ENCODE assay signal across 9 cellular contexts in genomic region chr6:15036690-15037245, GRCh38.
DNase-seq lines count a peak whose midpoint lies in the region; TF ChIP-seq lines count a peak whose summit lies in the region.
"Had no signal": no experiment of that assay in that cellular context is flagged by ENCODE, and none has a peak within 500 bp of the region (broad histone marks: within the 10 kb centered on the region; RNA-seq: fewer than 3 reads in every experiment).

No MANE protein-coding gene starts in this region.

- peak; percentile 48 for DNase-seq in DMS153 (lab: John Stamatoyannopoulos, UW)
- peak; percentile 62 for DNase-seq in NCI-H2171 (lab: John Stamatoyannopoulos, UW)
- peak; percentile 20 to 87 (median 44) for DNase-seq in dorsolateral prefrontal cortex
- DNase-seq in neural crest cell (ENCODE audit: low read depth, low spot score): no peak
- DNase-seq in stimulated activated CD4-positive, alpha-beta T cell treated with anti-CD3 and anti-CD28 coated beads, Interleukin-12 subunit alpha, Interleukin-12 subunit beta, amount 100 ng/mL, for 4 hours: no peak
- DNase-seq in SKM-1 treated with dmso at 0.1 percent for 144 hours (lab: John Stamatoyannopoulos, UW; ENCODE audit: unreplicated experiment): no peak
- no peak for DNase-seq in AG08396 (ENCODE audit: low spot score)
- no peak for DNase-seq in NOMO-1 treated with DMSO at 0.1 percent for 48 hours (lab: John Stamatoyannopoulos, UW; ENCODE audit: unreplicated experiment)
- DNase-seq: activated gamma-delta T cell treated with Interleukin-2 at 50 U/mL for 16 hours had no signal

- peaks cover 7% of the 10 kb centered on the region for H3K4me1 Mint-ChIP-seq in neural crest cell

- peak overlapping the region; percentile 28 for H3K27ac Mint-ChIP-seq in neural crest cell (ENCODE audit: unreplicated experiment)

- no peak overlapping the region for H3K4me3 Mint-ChIP-seq in neural crest cell

- no peaks in the 10 kb centered on the region for H3K36me3 Mint-ChIP-seq in neural crest cell (ENCODE audit: low read depth)

- H3K27me3 ChIP-seq in dorsolateral prefrontal cortex: no peaks in the 10 kb centered on the region

- H3K4me3 ChIP-seq in dorsolateral prefrontal cortex: peak overlapping the region in 7 of 59 donors; percentile 10 to 34 (median 18)

- H3K27ac ChIP-seq in dorsolateral prefrontal cortex: peak overlapping the region in 2 of 59 donors; percentile 46 to 47

- no peaks in the 10 kb centered on the region for H3K9me3 Mint-ChIP-seq in neural crest cell

- no peaks in the 10 kb centered on the region for H3K27me3 Mint-ChIP-seq in neural crest cell (ENCODE audit: low read depth)

- no peak for TF ChIP-seq CTCF in dorsolateral prefrontal cortex (IDR thresholded peaks at IDR 0.05 in 54 of 56, conservative IDR thresholded peaks at IDR 0.05 in 2 of 56; ENCODE audit: low read depth in 1 of 56, partially characterized antibody in 56 of 56)
- TF ChIP-seq CTCF in neural crest cell (conservative IDR thresholded peaks at IDR 0.05): no peak

- intact Hi-C loops in dorsolateral prefrontal cortex (cut with DNase I): no loop called here

Comparison
In these comparisons a context has a peak if more than half of its experiments do, and no peak if none do; other contexts are left out.
1. DNase-seq: peak in DMS153 (single experiment), NCI-H2171 (single experiment) and dorsolateral prefrontal cortex (10 of 10); none in neural crest cell (single experiment), stimulated activated CD4-positive, alpha-beta T cell treated with anti-CD3 and anti-CD28 coated beads, Interleukin-12 subunit alpha, Interleukin-12 subunit beta, amount 100 ng/mL, for 4 hours (single experiment), SKM-1 treated with dmso at 0.1 percent for 144 hours (single experiment), AG08396 (single experiment) and NOMO-1 treated with DMSO at 0.1 percent for 48 hours (single experiment).